Comparison of ENCODE assay signal across 14 cellular contexts in the genomic region with DNA sequence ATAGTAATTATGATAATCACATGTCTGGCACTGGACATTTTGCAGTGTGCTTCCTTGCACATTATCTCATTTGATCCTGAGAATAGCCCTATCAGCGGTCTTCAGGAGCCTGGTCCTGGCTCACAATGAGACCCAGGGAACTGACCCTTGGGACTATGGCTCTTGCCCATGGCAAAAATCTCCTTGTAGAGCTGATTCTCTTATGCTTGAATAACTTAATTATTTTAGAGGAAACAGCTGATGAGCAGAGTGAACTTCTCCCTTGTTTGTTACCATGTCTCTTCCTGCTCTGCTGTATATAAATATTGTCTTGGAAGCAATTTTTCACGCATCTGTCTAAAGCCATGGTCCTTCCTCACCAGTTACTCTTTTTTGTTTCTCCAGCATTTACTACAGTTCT.
"Had no signal": no experiment of that assay in that cellular context is flagged by ENCODE, and none has a peak within 500 bp of the region (broad histone marks: within the 10 kb centered on the region; RNA-seq: fewer than 3 reads in every experiment).

No MANE protein-coding gene starts in this region.

- H3K9me3 ChIP-seq: esophagus squamous epithelium, heart left ventricle, mucosa of descending colon, testis, tibial nerve, upper lobe of right lung, vagina had no signal

- H3K27me3 ChIP-seq: esophagus squamous epithelium, heart left ventricle, testis, tibial nerve, upper lobe of right lung, vagina had no signal

- H3K36me3 ChIP-seq: vagina had no signal

- H3K4me3 ChIP-seq: esophagus squamous epithelium, heart left ventricle, mucosa of descending colon, testis, tibial nerve, upper lobe of right lung, vagina had no signal

- H3K27ac ChIP-seq: testis, tibial nerve, vagina had no signal

- DNase-seq: esophagus squamous epithelium; heart left ventricle; hypothalamus; kidney glomerular epithelial cell; mucosa of descending colon; naive thymus-derived CD8-positive, alpha-beta T cell; right cardiac atrium; stimulated activated CD4-positive, alpha-beta T cell treated with anti-CD3 and anti-CD28 coated beads, Interleukin-4, amount 100 ng/mL, for 24 hours; stimulated activated naive B cell treated with anti-CD40 and anti-IgM and Interleukin-4, amounts not matched to agents 10 μg/mL and 1 μg/mL and 100 μg/mL, for 72 hours; stimulated activated naive CD8-positive, alpha-beta T cell treated with anti-CD3 and anti-CD28 coated beads, Interleukin-15, amount 100 ng/mL, for 72 hours; testis; upper lobe of right lung had no signal

- ATAC-seq: heart left ventricle; naive thymus-derived CD8-positive, alpha-beta T cell; right cardiac atrium; stimulated activated naive CD8-positive, alpha-beta T cell treated with anti-CD3 and anti-CD28 coated beads, Interleukin-15, amount 100 ng/mL, for 72 hours; upper lobe of right lung had no signal
